9 cellular contexts compared by ENCODE assay signal in genomic region chr4:71456841-71457240, GRCh38.
A peak's percentile ranks its signal among the peaks of the same experiment; 100 is the strongest.
DNase-seq lines count a peak whose midpoint lies in the region; ATAC-seq and TF ChIP-seq lines count a peak whose summit lies in the region.
"Had no signal": no experiment of that assay in that cellular context is flagged by ENCODE, and none has a peak within 500 bp of the region (broad histone marks: within the 10 kb centered on the region; RNA-seq: fewer than 3 reads in every experiment).

No MANE protein-coding gene starts in this region.

- no peaks in the 10 kb centered on the region for H3K27me3 ChIP-seq in right atrium auricular region
- no peaks in the 10 kb centered on the region for H3K27me3 ChIP-seq in skeletal muscle satellite cell (ENCODE audit: control insufficient read depth, insufficient read depth, low read length)

- H3K4me3 ChIP-seq in right atrium auricular region (no peak overlapping the region), skeletal muscle satellite cell (ENCODE audit: low read length) (no peak overlapping the region)

- no peak overlapping the region for H3K4me2 ChIP-seq in skeletal muscle satellite cell (ENCODE audit: low read length)

- no peaks in the 10 kb centered on the region for H3K36me3 ChIP-seq in right atrium auricular region
- no peaks in the 10 kb centered on the region for H3K36me3 ChIP-seq in skeletal muscle satellite cell (ENCODE audit: insufficient read depth, low read length)

- H3K4me1 ChIP-seq in right atrium auricular region (peaks cover 0 to 10% of the 10 kb centered on the region in 2 donors), skeletal muscle satellite cell (ENCODE audit: control insufficient read depth, insufficient read depth, low read length) (peaks cover 11% of the 10 kb centered on the region)

- no peaks in the 10 kb centered on the region for H3K36me3 Mint-ChIP-seq in activated naive CD4-positive, alpha-beta T cell treated with anti-CD3 and anti-CD28 coated beads, Interleukin-2, amount 50 U/mL, for 72 hours

- no peak overlapping the region for H3K27ac Mint-ChIP-seq in activated naive CD4-positive, alpha-beta T cell treated with anti-CD3 and anti-CD28 coated beads, Interleukin-2, amount 50 U/mL, for 72 hours

- TF ChIP-seq CTCF in right atrium auricular region (IDR thresholded peaks at IDR 0.05): no peak

- peak; percentile 14 for DNase-seq in H4 (ENCODE audit: low spot score)
- DNase-seq in amniotic epithelial cell (ENCODE audit: low read depth): peak; percentile 93
- DNase-seq in right atrium auricular region (ENCODE audit: low spot score): no peak
- no peak for DNase-seq in D341Med (ENCODE audit: low spot score)
- DNase-seq in activated naive CD4-positive, alpha-beta T cell treated with anti-CD3 and anti-CD28 coated beads, Interleukin-2, amount 50 U/mL, for 72 hours (ENCODE audit: low spot score in 2 of 2): no peak
- no peak for DNase-seq in activated naive CD4-positive, alpha-beta T cell treated with Interleukin-2 at 50 U/mL for 16 hours
- DNase-seq: stimulated activated CD8-positive, alpha-beta memory T cell treated with anti-CD3 and anti-CD28 coated beads, Interleukin-4, amount 100 ng/mL, for 48 hours; T1000 had no signal

- no peaks in the 10 kb centered on the region for H3K9me3 Mint-ChIP-seq in activated naive CD4-positive, alpha-beta T cell treated with anti-CD3 and anti-CD28 coated beads, Interleukin-2, amount 50 U/mL, for 72 hours

- H3K9me3 ChIP-seq in right atrium auricular region (no peaks in the 10 kb centered on the region), skeletal muscle satellite cell (replicated peaks; ENCODE audit: low read length) (no peaks in the 10 kb centered on the region)

- ATAC-seq in activated naive CD4-positive, alpha-beta T cell treated with anti-CD3 and anti-CD28 coated beads, Interleukin-2, amount 50 U/mL, for 72 hours: no peak

- H3K27ac ChIP-seq in right atrium auricular region: peak overlapping the region; percentile 48 to 79

- peak overlapping the region; percentile 24 for H3K9ac ChIP-seq in skeletal muscle satellite cell (ENCODE audit: low read depth, low read length)

Comparison
In these comparisons a context has a peak if more than half of its experiments do, and no peak if none do; other contexts are left out.
1. DNase-seq: peak in H4 (single experiment) and amniotic epithelial cell (single experiment); none in right atrium auricular region (single experiment), D341Med (single experiment), activated naive CD4-positive, alpha-beta T cell treated with anti-CD3 and anti-CD28 coated beads, Interleukin-2, amount 50 U/mL, for 72 hours (0 of 2) and activated naive CD4-positive, alpha-beta T cell treated with Interleukin-2 at 50 U/mL for 16 hours (single experiment).